22 cellular contexts compared by ENCODE assay signal in genomic region chr2:241177935-241178334, GRCh38. TPM values are rescaled to one million over a fixed set of nuclear protein-coding genes. Genes with fewer than 3 reads are reported as not detected.
A peak's percentile ranks its signal among the peaks of the same experiment; 100 is the strongest.
DNase-seq lines count a peak whose midpoint lies in the region; ATAC-seq and TF ChIP-seq lines count a peak whose summit lies in the region.
"Had no signal": no experiment of that assay in that cellular context is flagged by ENCODE, and none has a peak within 500 bp of the region (broad histone marks: within the 10 kb centered on the region; RNA-seq: fewer than 3 reads in every experiment).

No MANE protein-coding gene starts in this region.

- H2AK5ac ChIP-seq in mesenchymal stem cell (ENCODE audit: low read length, severe bottlenecking): no peak overlapping the region

- no peak overlapping the region for H4K8ac ChIP-seq in mesenchymal stem cell (ENCODE audit: low read length)

- H3K9me3 ChIP-seq in mesenchymal stem cell (ENCODE audit: control insufficient read depth, low read length): no peaks in the 10 kb centered on the region
- H3K9me3 ChIP-seq: A549; BE2C; BLaER1 treated with 17β-estradiol and CSF1 and Interleukin-3, amounts not matched to agents 10 nM and 100 nM had no signal

- H3K4me1 Mint-ChIP-seq in chondrocyte (ENCODE audit: low read depth): no peaks in the 10 kb centered on the region
- H3K4me1 Mint-ChIP-seq in natural killer cell: no peaks in the 10 kb centered on the region
- H3K4me1 Mint-ChIP-seq: CD14-positive monocyte had no signal

- no peak overlapping the region for H3K4ac ChIP-seq in mesenchymal stem cell (ENCODE audit: low read depth in 1 of 2, low read length in 2 of 2)

- H3K36me3 Mint-ChIP-seq in chondrocyte (ENCODE audit: low read depth) (peaks cover 17% of the 10 kb centered on the region), natural killer cell (peaks cover 15% of the 10 kb centered on the region)

- no peak overlapping the region for H3K4me3 Mint-ChIP-seq in chondrocyte (ENCODE audit: unreplicated experiment)
- H3K4me3 Mint-ChIP-seq in natural killer cell: no peak overlapping the region
- H3K4me3 Mint-ChIP-seq: CD14-positive monocyte; CD4-positive, alpha-beta T cell; CD8-positive, alpha-beta memory T cell; GM23338; H9 had no signal

- no peaks in the 10 kb centered on the region for H3K27me3 Mint-ChIP-seq in chondrocyte (ENCODE audit: low read depth)
- H3K27me3 Mint-ChIP-seq in natural killer cell (ENCODE audit: low read depth in 2 of 2): no peaks in the 10 kb centered on the region
- H3K27me3 Mint-ChIP-seq: CD4-positive, alpha-beta T cell; CD8-positive, alpha-beta memory T cell had no signal

- peak; percentile 72 for DNase-seq in NCI-H1694 (lab: John Stamatoyannopoulos, UW)
- DNase-seq in chondrocyte (ENCODE audit: low spot score): peak; percentile 72
- DNase-seq in mesenchymal stem cell: no peak
- DNase-seq in GM10266 (ENCODE audit: extremely low spot score): no peak
- DNase-seq in natural killer cell: no peak
- DNase-seq in amniotic stem cell (lab: John Stamatoyannopoulos, UW): no peak
- DNase-seq: 8988T; ACHN; AML-193; BE2C; CD4-positive, alpha-beta T cell; CD8-positive, alpha-beta memory T cell; DMS 273 treated with DMSO at 0.1 percent for 48 hours; DMS79; EL; GDM1; H9 had no signal

- peak overlapping the region; percentile 25 for H4K91ac ChIP-seq in mesenchymal stem cell (ENCODE audit: low read length)

- H3K4me1 ChIP-seq in mesenchymal stem cell (ENCODE audit: control insufficient read depth, insufficient read depth, low read depth, low read length): no peaks in the 10 kb centered on the region
- H3K4me1 ChIP-seq: A549; BE2C; BLaER1 treated with 17β-estradiol and CSF1 and Interleukin-3, amounts not matched to agents 10 nM and 100 nM had no signal

- no peak overlapping the region for H3K9ac ChIP-seq in mesenchymal stem cell (ENCODE audit: low read length)
- H3K9ac ChIP-seq: BLaER1 treated with 17β-estradiol and CSF1 and Interleukin-3, amounts not matched to agents 10 nM and 100 nM had no signal

- no peak for ATAC-seq in natural killer cell
- ATAC-seq: A549, GM23338, HCT116 had no signal

- no peak overlapping the region for H2AFZ ChIP-seq in mesenchymal stem cell (ENCODE audit: low read depth, low read length)
- H2AFZ ChIP-seq: GM23338 had no signal

- H3K27ac ChIP-seq in mesenchymal stem cell (ENCODE audit: low read length, poor library complexity, severe bottlenecking): no peak overlapping the region
- H3K27ac ChIP-seq: A549; BLaER1 treated with 17β-estradiol and CSF1 and Interleukin-3, amounts not matched to agents 10 nM and 100 nM had no signal

- H2BK120ac ChIP-seq in mesenchymal stem cell (ENCODE audit: low read depth, low read length): no peak overlapping the region

- H3K4me3 ChIP-seq in mesenchymal stem cell (ENCODE audit: insufficient read depth in 1 of 2, low read depth in 1 of 2, low read length in 2 of 2): no peak overlapping the region
- H3K4me3 ChIP-seq: A549; BLaER1 treated with 17β-estradiol and CSF1 and Interleukin-3, amounts not matched to agents 10 nM and 100 nM; GM23338 had no signal

- no peak overlapping the region for H3K4me2 ChIP-seq in mesenchymal stem cell (ENCODE audit: low read length, poor library complexity, severe bottlenecking)
- H3K4me2 ChIP-seq: A549; BLaER1 treated with 17β-estradiol and CSF1 and Interleukin-3, amounts not matched to agents 10 nM and 100 nM; GM23338 had no signal

- H2BK5ac ChIP-seq in mesenchymal stem cell (ENCODE audit: low read depth, low read length, poor library complexity, severe bottlenecking): no peak overlapping the region

- H3K9me3 Mint-ChIP-seq in chondrocyte (ENCODE audit: low read depth): no peaks in the 10 kb centered on the region
- no peaks in the 10 kb centered on the region for H3K9me3 Mint-ChIP-seq in natural killer cell
- H3K9me3 Mint-ChIP-seq: CD4-positive, alpha-beta T cell; GM23338; H9 had no signal

- intact Hi-C loops in natural killer cell (cut with micrococcal nuclease): no loop called here

- no peak overlapping the region for H3K27ac Mint-ChIP-seq in chondrocyte (ENCODE audit: unreplicated experiment)
- H3K27ac Mint-ChIP-seq in natural killer cell: no peak overlapping the region
- H3K27ac Mint-ChIP-seq: CD4-positive, alpha-beta T cell; GM23338 had no signal

- no peak overlapping the region for H3K14ac ChIP-seq in mesenchymal stem cell (ENCODE audit: low read length in 2 of 2)

- H2BK12ac ChIP-seq in mesenchymal stem cell (ENCODE audit: low read length in 2 of 2): no peak overlapping the region

- no peak overlapping the region for H2BK15ac ChIP-seq in mesenchymal stem cell (ENCODE audit: low read depth, poor library complexity, severe bottlenecking)

- no peak overlapping the region for H3K18ac ChIP-seq in mesenchymal stem cell (ENCODE audit: low read depth in 1 of 2, low read length in 2 of 2)

- TF ChIP-seq CTCF in chondrocyte (IDR thresholded peaks at IDR 0.05): no peak
- no peak for TF ChIP-seq CTCF in GM10266 (IDR thresholded peaks at IDR 0.05; ENCODE audit: control insufficient read depth, insufficient read depth, low read depth, missing control alignments)
- TF ChIP-seq CTCF in natural killer cell (IDR thresholded peaks at IDR 0.05): no peak

- H3K79me1 ChIP-seq in mesenchymal stem cell (replicated peaks; ENCODE audit: low read length, poor library complexity, severe bottlenecking): peaks cover 4% of the 10 kb centered on the region

- peaks cover 48 to 75% of the 10 kb centered on the region in 2 experiments for H3K36me3 ChIP-seq in mesenchymal stem cell (ENCODE audit: control insufficient read depth in 1 of 2, insufficient read depth in 2 of 2, low read depth in 1 of 2, low read length in 2 of 2)

- WGBS in mesenchymal stem cell: 92% methylated on average over 5 of the region's 6 CpGs

- no peaks in the 10 kb centered on the region for H3K27me3 ChIP-seq in mesenchymal stem cell (ENCODE audit: control insufficient read depth in 1 of 2, insufficient read depth in 1 of 2, low read length in 2 of 2)
- H3K27me3 ChIP-seq: BE2C; BLaER1 treated with 17β-estradiol and CSF1 and Interleukin-3, amounts not matched to agents 10 nM and 100 nM had no signal

- H3K23ac ChIP-seq in mesenchymal stem cell (ENCODE audit: low read length in 2 of 2): no peak overlapping the region

RNA-seq across cellular contexts. Expression of gene ANO7, which starts 10.5 kb away (rescaled TPM):
- 0.48 to 2.2 TPM (median 1.5 TPM) in 3 replicates for total RNA-seq in chondrocyte
- polyA plus RNA-seq in mesenchymal stem cell (2013, experiment 1 of 2): 1.5 TPM
- polyA plus RNA-seq in mesenchymal stem cell (2013, experiment 2 of 2): 1.4 TPM
- total RNA-seq in natural killer cell: 1 to 10 TPM in 2 of 3 donors, under 1 TPM in 1; 0.97 to 1.4 (median 1.1) TPM
- polyA plus RNA-seq: CD14-positive monocyte; CD8-positive, alpha-beta memory T cell had no signal

RNA-seq across cellular contexts. Expression of gene PPP1R7, which starts 27.7 kb away (rescaled TPM):
- 43.1 to 54.2 TPM (median 44.3 TPM) in 3 replicates for total RNA-seq in chondrocyte
- 88.4 TPM for polyA plus RNA-seq in mesenchymal stem cell (2013, experiment 1 of 2)
- 85.6 TPM for polyA plus RNA-seq in mesenchymal stem cell (2013, experiment 2 of 2)
- total RNA-seq in natural killer cell: 10 to 100 TPM; 57.8 to 66.3 (median 60.4) TPM

RNA-seq across cellular contexts. Expression of gene PASK, which starts 28.7 kb away (rescaled TPM):
- total RNA-seq in chondrocyte (4.4 to 13.8 TPM (median 4.5 TPM) in 3 replicates), natural killer cell (10 to 100 TPM; 27.9 to 45.2 (median 36.2) TPM)
- 1.9 TPM for polyA plus RNA-seq in mesenchymal stem cell (2013, experiment 1 of 2)
- 1.7 TPM for polyA plus RNA-seq in mesenchymal stem cell (2013, experiment 2 of 2)

Comparison
In these comparisons a context has a peak if more than half of its experiments do, and no peak if none do; other contexts are left out.
1. DNase-seq: peak in NCI-H1694 (single experiment) and chondrocyte (single experiment); none in mesenchymal stem cell (single experiment), GM10266 (single experiment), natural killer cell (single experiment) and amniotic stem cell (single experiment).